In genomic region chr18:51197661-51198424, GRCh38 we compare ENCODE assay signal across 8 cellular contexts. TPM values are rescaled to one million over a fixed set of nuclear protein-coding genes. Genes with fewer than 3 reads are reported as not detected.
A peak's percentile ranks its signal among the peaks of the same experiment; 100 is the strongest.
DNase-seq lines count a peak whose midpoint lies in the region; ATAC-seq and TF ChIP-seq lines count a peak whose summit lies in the region.

MEX3C (minus strand) TSS chr18:51197681; CDS start chr18:51197320, 361 bp downstream.

- DNase-seq in COLO829 (ENCODE audit: low spot score) (peak; percentile 94), HS-5 (ENCODE audit: low read depth) (peak; percentile 88), NK-92 (lab: John Stamatoyannopoulos, UW; ENCODE audit: unreplicated experiment) (peak; percentile 96), lower lobe of right lung (peak; percentile 99)
- DNase-seq in activated CD8-positive, alpha-beta memory T cell treated with anti-CD3 and anti-CD28 coated beads for 1 hour (ENCODE audit: extremely low read depth in 1 of 2, low read depth in 1 of 2): peak; percentile 97 to 98
- DNase-seq in effector CD4-positive, alpha-beta T cell: peak; percentile 99
- peak; percentile 99 for DNase-seq in stimulated activated CD4-positive, alpha-beta T cell treated with anti-CD3 and anti-CD28 coated beads, TNF-alpha, amount 100 ng/mL, for 24 hours (ENCODE audit: low read depth in 3 of 3)

- intact Hi-C loops in lower lobe of right lung (cut with DNase I): no loop called here

- H3K27me3 ChIP-seq in lower lobe of right lung (ENCODE audit: low read depth): no peaks in the 10 kb centered on the region

- no peaks in the 10 kb centered on the region for H3K36me3 ChIP-seq in lower lobe of right lung

- ATAC-seq in GM19468 (IDR thresholded peaks at IDR 0.05; ENCODE audit: extremely low read depth, unreplicated experiment) (peak; percentile 78), lower lobe of right lung (peak; percentile 96 to 97)

- TF ChIP-seq CTCF in lower lobe of right lung (IDR thresholded peaks at IDR 0.05): peak; percentile 55

- H3K27ac ChIP-seq in lower lobe of right lung: peak within 1 kb of the TSS; percentile 90

- peaks cover 26% of the 10 kb centered on the region for H3K4me1 ChIP-seq in lower lobe of right lung

- peak within 1 kb of the TSS; percentile 81 for H3K4me3 ChIP-seq in lower lobe of right lung

- no peaks in the 10 kb centered on the region for H3K9me3 ChIP-seq in lower lobe of right lung

RNA-seq across cellular contexts. Expression of gene MEX3C, which starts in this region (rescaled TPM):
- total RNA-seq in lower lobe of right lung: 21.2 TPM

Comparison
In these comparisons a context has a peak if more than half of its experiments do, and no peak if none do; other contexts are left out.
1. Peak in every context shown above with its lines: DNase-seq, ATAC-seq, H3K4me3 ChIP-seq and H3K27ac ChIP-seq.